Comparison of ENCODE assay signal across 8 cellular contexts in genomic region chr14:96038920-96039632, GRCh38. TPM values are rescaled to one million over a fixed set of nuclear protein-coding genes. Genes with fewer than 3 reads are reported as not detected.
DNase-seq lines count a peak whose midpoint lies in the region; ATAC-seq and TF ChIP-seq lines count a peak whose summit lies in the region.

C14orf132 (plus strand) TSS chr14:96039362; CDS start chr14:96039501, 139 bp downstream.

- no peaks in the 10 kb centered on the region for H3K36me3 Mint-ChIP-seq in activated CD4-positive, alpha-beta T cell treated with anti-CD3 and anti-CD28 coated beads, Interleukin-2, amount 10 ng/mL, durations not matched to agents 24 days and 14 days (ENCODE audit: low read depth)
- no peaks in the 10 kb centered on the region for H3K36me3 Mint-ChIP-seq in dendritic cell treated with granulocyte-macrophage colony-stimulating factor and Interleukin-4, amounts not matched to agents 40 ng/mL and 50 ng/mL, for 4 days (ENCODE audit: low read depth)

- H3K4me3 ChIP-seq in lower leg skin (ENCODE audit: low read depth, poor library complexity, severe bottlenecking): peak within 1 kb of the TSS; percentile 66

- in situ Hi-C loops in KBM-7 (cut with MboI; ENCODE audit: low pct_unique_long_range_greater_than_20kb, low sequenced_read_pairs): no loop called here

- DNase-seq in GM03348 (ENCODE audit: low spot score) (peak; percentile 96), KBM-7 (peak; percentile 24), lower leg skin (ENCODE audit: low spot score in 2 of 2) (peak; percentile 50 to 95), SIG-M5 treated with dmso at 0.1 percent for 504 hours (lab: John Stamatoyannopoulos, UW; ENCODE audit: unreplicated experiment) (no peak)
- DNase-seq in activated CD4-positive, alpha-beta T cell treated with anti-CD3 and anti-CD28 coated beads, Interleukin-2, amount 10 ng/mL, durations not matched to agents 24 days and 14 days: peak; percentile 80
- DNase-seq in stimulated activated CD4-positive, alpha-beta T cell treated with anti-CD3 and anti-CD28 coated beads, Interleukin-4, amount 100 ng/mL, for 4 hours: peak; percentile 48 to 67

- no peak for ATAC-seq in GM21528 (IDR thresholded peaks at IDR 0.05; ENCODE audit: low FRiP score, unreplicated experiment)

- peaks cover 52% of the 10 kb centered on the region for H3K27me3 Mint-ChIP-seq in activated CD4-positive, alpha-beta T cell treated with anti-CD3 and anti-CD28 coated beads, Interleukin-2, amount 10 ng/mL, durations not matched to agents 24 days and 14 days
- peaks cover 61% of the 10 kb centered on the region for H3K27me3 Mint-ChIP-seq in dendritic cell treated with granulocyte-macrophage colony-stimulating factor and Interleukin-4, amounts not matched to agents 40 ng/mL and 50 ng/mL, for 4 days

- peak within 1 kb of the TSS; percentile 55 for H3K27ac Mint-ChIP-seq in activated CD4-positive, alpha-beta T cell treated with anti-CD3 and anti-CD28 coated beads, Interleukin-2, amount 10 ng/mL, durations not matched to agents 24 days and 14 days
- no peak within 1 kb of the TSS for H3K27ac Mint-ChIP-seq in dendritic cell treated with granulocyte-macrophage colony-stimulating factor and Interleukin-4, amounts not matched to agents 40 ng/mL and 50 ng/mL, for 4 days

- H3K9me3 Mint-ChIP-seq in activated CD4-positive, alpha-beta T cell treated with anti-CD3 and anti-CD28 coated beads, Interleukin-2, amount 10 ng/mL, durations not matched to agents 24 days and 14 days: no peaks in the 10 kb centered on the region
- no peaks in the 10 kb centered on the region for H3K9me3 Mint-ChIP-seq in dendritic cell treated with granulocyte-macrophage colony-stimulating factor and Interleukin-4, amounts not matched to agents 40 ng/mL and 50 ng/mL, for 4 days

- peak within 1 kb of the TSS; percentile 82 for H3K4me3 Mint-ChIP-seq in activated CD4-positive, alpha-beta T cell treated with anti-CD3 and anti-CD28 coated beads, Interleukin-2, amount 10 ng/mL, durations not matched to agents 24 days and 14 days
- peak within 1 kb of the TSS; percentile 54 for H3K4me3 Mint-ChIP-seq in dendritic cell treated with granulocyte-macrophage colony-stimulating factor and Interleukin-4, amounts not matched to agents 40 ng/mL and 50 ng/mL, for 4 days

- no peak for TF ChIP-seq CTCF in lower leg skin (IDR thresholded peaks at IDR 0.05)

- 0% methylated on average over 17 to 38 of the region's 72 CpGs for WGBS in lower leg skin, 2 donors

- intact Hi-C loops in activated CD4-positive, alpha-beta T cell treated with anti-CD3 and anti-CD28 coated beads, Interleukin-2, amount 10 ng/mL, durations not matched to agents 24 days and 14 days (cut with micrococcal nuclease): no loop called here
- intact Hi-C loops in dendritic cell treated with granulocyte-macrophage colony-stimulating factor and Interleukin-4, amounts not matched to agents 40 ng/mL and 50 ng/mL, for 4 days (cut with micrococcal nuclease): no loop called here
- intact Hi-C loops in lower leg skin (cut with DNase I; ENCODE audit: low total_unique reads): no loop called here

- TF ChIP-seq POLR2A in lower leg skin (IDR thresholded peaks at IDR 0.05): no peak

- H3K4me1 Mint-ChIP-seq in activated CD4-positive, alpha-beta T cell treated with anti-CD3 and anti-CD28 coated beads, Interleukin-2, amount 10 ng/mL, durations not matched to agents 24 days and 14 days: peaks cover 13% of the 10 kb centered on the region
- H3K4me1 Mint-ChIP-seq in dendritic cell treated with granulocyte-macrophage colony-stimulating factor and Interleukin-4, amounts not matched to agents 40 ng/mL and 50 ng/mL, for 4 days (ENCODE audit: low read depth): peaks cover 10% of the 10 kb centered on the region

RNA-seq across cellular contexts. Expression of gene C14orf132, which starts in this region (rescaled TPM):
- 0.36 and 0.47 TPM in 2 replicates for total RNA-seq in activated CD4-positive, alpha-beta T cell treated with anti-CD3 and anti-CD28 coated beads, Interleukin-2, amount 10 ng/mL, durations not matched to agents 24 days and 14 days
- 10 to 100 TPM in 3 of 4 donors, 1 to 10 TPM in 1; 9.6 to 24.9 (median 16.6) TPM for total RNA-seq in lower leg skin

Comparison
In these comparisons a context has a peak if more than half of its experiments do, and no peak if none do; other contexts are left out.
1. Peak in DNase-seq in activated CD4-positive, alpha-beta T cell treated with anti-CD3 and anti-CD28 coated beads, Interleukin-2, amount 10 ng/mL, durations not matched to agents 24 days and 14 days; RNA of the gene not detected or under 1 TPM.